8 cellular contexts compared by ENCODE assay signal in genomic region chr5:177455036-177455660, GRCh38. TPM values are rescaled to one million over a fixed set of nuclear protein-coding genes. Genes with fewer than 3 reads are reported as not detected.
A peak's percentile ranks its signal among the peaks of the same experiment; 100 is the strongest.
DNase-seq lines count a peak whose midpoint lies in the region; ATAC-seq and TF ChIP-seq lines count a peak whose summit lies in the region.

No MANE protein-coding gene starts in this region.

- DNase-seq in ACHN (peak; percentile 76), NCI-H2227 treated with DMSO at 0.1 percent for 48 hours (lab: John Stamatoyannopoulos, UW) (peak; percentile 53), cerebellar cortex (ENCODE audit: low spot score) (peak; percentile 83), left lobe of liver (ENCODE audit: low spot score) (peak; percentile 88)
- DNase-seq in activated CD4-positive, CD25-positive, alpha-beta regulatory T cell treated with anti-CD3 and anti-CD28 coated beads, Interleukin-2, amount 50 U/mL, for 72 hours: peak; percentile 89
- DNase-seq in stimulated activated CD4-positive, alpha-beta T cell treated with anti-CD3 and anti-CD28 coated beads, Interleukin-4, amount 100 ng/mL, for 24 hours: peak; percentile 90

- ATAC-seq in HG03045 (IDR thresholded peaks at IDR 0.05; ENCODE audit: unreplicated experiment): peak; percentile 52
- peak; percentile 69 for ATAC-seq in left lobe of liver

- TF ChIP-seq POLR2A in GM18526 (IDR thresholded peaks at IDR 0.05; ENCODE audit: extremely low read depth, insufficient read length): peak; percentile 49

- in situ Hi-C loops in ACHN (cut with HindIII; ENCODE audit: low pct_ligation_motif_present, low pct_unique_long_range_greater_than_20kb, low sequenced_read_pairs): no loop called here

RNA-seq across cellular contexts. Expression of gene PRR7, which starts 8.5 kb away (rescaled TPM):
- 0.63 TPM for total RNA-seq in left lobe of liver

RNA-seq across cellular contexts. Expression of gene DBN1, which starts 18.3 kb away (rescaled TPM):
- 1.7 TPM for total RNA-seq in left lobe of liver

RNA-seq across cellular contexts. Expression of gene GRK6, which starts 28.7 kb away (rescaled TPM):
- total RNA-seq in left lobe of liver: 9.8 TPM

RNA-seq across cellular contexts. Expression of gene PDLIM7, which starts 42.3 kb away (rescaled TPM):
- 5.3 TPM for total RNA-seq in left lobe of liver

RNA-seq across cellular contexts. Expression of gene F12, which starts 45.8 kb away (rescaled TPM):
- 292 TPM for total RNA-seq in left lobe of liver

Comparison
In these comparisons a context has a peak if more than half of its experiments do, and no peak if none do; other contexts are left out.
1. Peak in every context shown above with its lines: DNase-seq and ATAC-seq.